11 cellular contexts compared by ENCODE assay signal in the genomic region with DNA sequence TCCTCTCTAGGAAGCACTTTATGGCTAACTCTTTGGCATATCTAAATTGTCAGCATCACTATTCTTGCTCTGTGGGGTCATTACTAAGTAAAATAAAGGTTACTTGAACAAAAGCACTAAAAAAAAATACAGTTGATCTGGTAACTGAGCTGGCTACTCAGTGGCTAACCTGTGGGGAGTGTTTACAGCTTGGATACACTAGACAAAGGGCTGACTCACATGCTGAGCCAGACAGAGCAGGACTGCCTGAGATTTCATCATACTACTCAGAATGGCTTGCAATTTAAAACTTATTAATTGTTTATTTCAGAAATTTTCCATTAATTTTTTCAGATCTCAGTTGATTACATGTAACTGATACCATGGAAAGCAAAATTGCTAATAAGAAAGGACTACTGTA.
DNase-seq lines count a peak whose midpoint lies in the region; ATAC-seq and TF ChIP-seq lines count a peak whose summit lies in the region.
"Had no signal": no experiment of that assay in that cellular context is flagged by ENCODE, and none has a peak within 500 bp of the region (broad histone marks: within the 10 kb centered on the region; RNA-seq: fewer than 3 reads in every experiment).

No MANE protein-coding gene starts in this region.

- no peaks in the 10 kb centered on the region for H4K20me1 ChIP-seq in smooth muscle cell (ENCODE audit: low read depth)

- ATAC-seq in stimulated activated naive CD8-positive, alpha-beta T cell treated with anti-CD3 and anti-CD28 coated beads, Interleukin-15, Interleukin-2, amounts not matched to agents 100 U/mL and 50 U/mL, for 24 hours = no peak
- ATAC-seq: psoas muscle had no signal

- peak overlapping the region; percentile 37 for H3K4me2 ChIP-seq in smooth muscle cell

- H3K9ac ChIP-seq in smooth muscle cell (ENCODE audit: low read depth) = peak overlapping the region; percentile 66

- H3K27ac ChIP-seq in smooth muscle cell (ENCODE audit: low read depth) = peak overlapping the region; percentile 75
- no peak overlapping the region for H3K27ac ChIP-seq in adrenal gland
- H3K27ac ChIP-seq: psoas muscle had no signal

- peaks cover 10% of the 10 kb centered on the region for H3K4me1 ChIP-seq in smooth muscle cell (ENCODE audit: low read depth)
- H3K4me1 ChIP-seq in adrenal gland (replicated peaks in 1 of 2) = no peaks in the 10 kb centered on the region
- H3K4me1 ChIP-seq: psoas muscle had no signal

- no peak for TF ChIP-seq POLR2A in adrenal gland (IDR thresholded peaks at IDR 0.05)

- H3K27me3 ChIP-seq in smooth muscle cell (ENCODE audit: low read depth) = no peaks in the 10 kb centered on the region
- no peaks in the 10 kb centered on the region for H3K27me3 ChIP-seq in adrenal gland

- H3K4me3 ChIP-seq in fibroblast of pulmonary artery (replicated peaks; ENCODE audit: low read depth, low read length) (no peak overlapping the region), smooth muscle cell (no peak overlapping the region), adrenal gland (no peak overlapping the region)
- H3K4me3 ChIP-seq: psoas muscle had no signal

- H2AFZ ChIP-seq in smooth muscle cell (ENCODE audit: low read depth) = peak overlapping the region; percentile 53

- TF ChIP-seq CTCF in fibroblast of pulmonary artery (IDR thresholded peaks at IDR 0.05; ENCODE audit: low read length, missing control alignments) (no peak), smooth muscle cell (IDR thresholded peaks at IDR 0.05; ENCODE audit: borderline replicate concordance, insufficient read depth, poor library complexity, severe bottlenecking) (no peak), adrenal gland (IDR thresholded peaks at IDR 0.05) (no peak)

- H3F3A ChIP-seq in smooth muscle cell (ENCODE audit: low read depth) = no peaks in the 10 kb centered on the region

- H3K79me2 ChIP-seq in smooth muscle cell (ENCODE audit: low read depth) = no peaks in the 10 kb centered on the region

- no peaks in the 10 kb centered on the region for H3K9me3 ChIP-seq in smooth muscle cell (replicated peaks; ENCODE audit: low read depth)
- no peaks in the 10 kb centered on the region for H3K9me3 ChIP-seq in adrenal gland (replicated peaks in 1 of 3)
- H3K9me3 ChIP-seq: psoas muscle had no signal

- H3K36me3 ChIP-seq in smooth muscle cell (ENCODE audit: low read depth) = no peaks in the 10 kb centered on the region
- H3K36me3 ChIP-seq in adrenal gland (replicated peaks in 1 of 2) = no peaks in the 10 kb centered on the region

- intact Hi-C loops in adrenal gland (cut with DNase I) = no loop called here

- DNase-seq in NCI-H2196 (lab: John Stamatoyannopoulos, UW; ENCODE audit: unreplicated experiment) (peak; percentile 1), NCI-H2196 treated with DMSO at 0.1 percent for 48 hours (lab: John Stamatoyannopoulos, UW; ENCODE audit: unreplicated experiment) (no peak), RKO (ENCODE audit: low spot score) (peak; percentile 84), fibroblast of pulmonary artery (ENCODE audit: low read depth) (peak; percentile 87), smooth muscle cell (lab: John Stamatoyannopoulos, UW; ENCODE audit: unreplicated experiment) (no peak), adrenal gland (no peak)
- no peak for DNase-seq in activated CD8-positive, alpha-beta memory T cell treated with anti-CD3 and anti-CD28 coated beads, Interleukin-2, amount 50 U/mL, for 48 hours
- DNase-seq in stimulated activated naive CD8-positive, alpha-beta T cell treated with anti-CD3 and anti-CD28 coated beads, Interleukin-15, Interleukin-2, amounts not matched to agents 100 U/mL and 50 U/mL, for 24 hours = no peak
- DNase-seq: activated CD4-positive, alpha-beta memory T cell treated with anti-CD3 and anti-CD28 coated beads for 36 hours; psoas muscle; stimulated activated CD8-positive, alpha-beta memory T cell treated with anti-CD3 and anti-CD28 coated beads, Interleukin-4, amount 100 ng/mL, for 48 hours had no signal

Comparison
In these comparisons a context has a peak if more than half of its experiments do, and no peak if none do; other contexts are left out.
1. DNase-seq: peak in NCI-H2196 (single experiment), RKO (single experiment) and fibroblast of pulmonary artery (single experiment); none in NCI-H2196 treated with DMSO at 0.1 percent for 48 hours (single experiment), smooth muscle cell (single experiment), activated CD8-positive, alpha-beta memory T cell treated with anti-CD3 and anti-CD28 coated beads, Interleukin-2, amount 50 U/mL, for 48 hours (single experiment), stimulated activated naive CD8-positive, alpha-beta T cell treated with anti-CD3 and anti-CD28 coated beads, Interleukin-15, Interleukin-2, amounts not matched to agents 100 U/mL and 50 U/mL, for 24 hours (single experiment) and adrenal gland (0 of 7).